ENCODE assay signal across 14 cellular contexts in the genomic region with DNA sequence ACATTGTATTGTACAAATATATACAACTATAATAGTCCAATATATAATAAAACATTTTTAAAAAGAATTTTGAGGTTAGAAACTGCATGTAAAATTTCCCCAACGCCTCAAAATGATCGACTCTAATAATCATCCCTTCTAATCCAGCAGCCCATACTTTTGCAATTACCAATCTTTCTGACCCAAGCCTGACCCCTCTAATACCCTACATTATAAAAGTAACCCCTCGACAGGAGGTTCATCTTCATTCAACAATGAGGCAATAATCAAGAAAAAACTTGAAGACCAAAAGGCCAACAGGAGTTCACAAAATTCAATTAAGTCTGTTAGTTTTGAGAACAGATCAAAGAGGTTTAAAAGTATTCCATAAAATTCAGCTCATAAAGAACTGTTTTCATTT.
DNase-seq lines count a peak whose midpoint lies in the region; ATAC-seq, FAIRE-seq and TF ChIP-seq lines count a peak whose summit lies in the region.
"Had no signal": no experiment of that assay in that cellular context is flagged by ENCODE, and none has a peak within 500 bp of the region (broad histone marks: within the 10 kb centered on the region; RNA-seq: fewer than 3 reads in every experiment).

No MANE protein-coding gene starts in this region.

- H3K27me3 ChIP-seq in GM23248 (replicated peaks; ENCODE audit: insufficient read depth) (no peaks in the 10 kb centered on the region), SJSA1 (replicated peaks) (no peaks in the 10 kb centered on the region), fibroblast of lung (ENCODE audit: control insufficient read depth, insufficient read depth, low read length) (no peaks in the 10 kb centered on the region), smooth muscle cell (ENCODE audit: low read depth) (no peaks in the 10 kb centered on the region), HepG2 (ENCODE audit: control insufficient read depth in 1 of 2, insufficient read depth in 2 of 2, low read length in 2 of 2) (no peaks in the 10 kb centered on the region)

- H4K20me1 ChIP-seq in GM23248 (ENCODE audit: insufficient read depth): no peaks in the 10 kb centered on the region
- no peaks in the 10 kb centered on the region for H4K20me1 ChIP-seq in fibroblast of lung (ENCODE audit: control insufficient read depth, extremely low read depth, insufficient read depth, low read length)
- no peaks in the 10 kb centered on the region for H4K20me1 ChIP-seq in smooth muscle cell (ENCODE audit: low read depth)
- H4K20me1 ChIP-seq in HepG2 (ENCODE audit: insufficient read depth, low read length): no peaks in the 10 kb centered on the region

- no peak for TF ChIP-seq RAD21 in HepG2 (CRISPR knock-in tag; IDR thresholded peaks at IDR 0.05)

- no peak for TF ChIP-seq CTCF in fibroblast of lung (conservative IDR thresholded peaks at IDR 0.05 in 1 of 2, IDR thresholded peaks at IDR 0.05 in 1 of 2; ENCODE audit: low read depth in 1 of 2, low read length in 2 of 2)
- TF ChIP-seq CTCF in smooth muscle cell (IDR thresholded peaks at IDR 0.05; ENCODE audit: borderline replicate concordance, insufficient read depth, poor library complexity, severe bottlenecking): no peak
- TF ChIP-seq CTCF in HepG2 (CRISPR knock-in tag; IDR thresholded peaks at IDR 0.05): no peak
- no peak for TF ChIP-seq CTCF in GM13976 (IDR thresholded peaks at IDR 0.05; ENCODE audit: borderline replicate concordance, control extremely low read depth, extremely low read depth, insufficient read depth, missing control alignments)

- peak overlapping the region; percentile 97 for H3K27ac ChIP-seq in GM23248
- H3K27ac ChIP-seq in SJSA1: peak overlapping the region; percentile 97
- peak overlapping the region; percentile 78 for H3K27ac ChIP-seq in fibroblast of lung (ENCODE audit: insufficient read depth, low read length)
- H3K27ac ChIP-seq in smooth muscle cell (ENCODE audit: low read depth): peak overlapping the region; percentile 93
- no peak overlapping the region for H3K27ac ChIP-seq in HepG2 (ENCODE audit: extremely low read length, insufficient read depth, low read length)
- H3K27ac ChIP-seq: HL-60 had no signal

- H3F3A ChIP-seq in GM23248 (ENCODE audit: insufficient read depth): peaks cover 48% of the 10 kb centered on the region
- no peaks in the 10 kb centered on the region for H3F3A ChIP-seq in smooth muscle cell (ENCODE audit: low read depth)

- no peak for TF ChIP-seq POLR2A in HepG2 (IDR thresholded peaks at IDR 0.05; ENCODE audit: insufficient read depth in 1 of 2, low read depth in 2 of 2, low read length in 2 of 2)

- POLR2A ChIA-PET in HepG2 (lab: Yijun Ruan, JAX): no interaction called here

- peak overlapping the region; percentile 52 for H3K4me2 ChIP-seq in GM23248 (ENCODE audit: unreplicated experiment)
- no peak overlapping the region for H3K4me2 ChIP-seq in fibroblast of lung (ENCODE audit: extremely low read depth, insufficient read depth, low read length)
- peak overlapping the region; percentile 40 for H3K4me2 ChIP-seq in smooth muscle cell
- no peak overlapping the region for H3K4me2 ChIP-seq in HepG2 (ENCODE audit: low read depth, low read length)

- no peak for DNase-seq in GM23248
- peak in 1 of 2 experiments; percentile 28 for DNase-seq in SJSA1 (ENCODE audit: low read depth in 1 of 2, low spot score in 2 of 2)
- DNase-seq in fibroblast of lung (ENCODE audit: low read depth in 2 of 2): no peak
- no peak for DNase-seq in smooth muscle cell (lab: John Stamatoyannopoulos, UW; ENCODE audit: unreplicated experiment)
- no peak for DNase-seq in HepG2 (ENCODE audit: low spot score)
- DNase-seq in GM13976 (ENCODE audit: low spot score): no peak
- no peak for DNase-seq in activated naive CD4-positive, alpha-beta T cell treated with Interleukin-2 at 50 U/mL for 16 hours
- DNase-seq: CD4-positive, alpha-beta T cell; NCI-H187 treated with DMSO at 0.1 percent for 48 hours; NCI-H2171; NCI-H446 had no signal

- H3K9ac ChIP-seq in GM23248: peak overlapping the region; percentile 73
- H3K9ac ChIP-seq in fibroblast of lung (ENCODE audit: insufficient read depth, low read length): no peak overlapping the region
- H3K9ac ChIP-seq in smooth muscle cell (ENCODE audit: low read depth): peak overlapping the region; percentile 75
- H3K9ac ChIP-seq in HepG2 (ENCODE audit: insufficient read depth, low read depth, low read length): no peak overlapping the region

- ATAC-seq in HepG2: no peak
- ATAC-seq: HCT116 had no signal

- CTCF ChIA-PET in HepG2 (lab: Yijun Ruan, JAX; ENCODE audit: low intra/inter-chr PET ratio, low total read pairs): no interaction called here

- intact Hi-C loops in HepG2 (cut with micrococcal nuclease; ENCODE audit: unreplicated experiment): no loop called here

- FAIRE-seq in HepG2 (lab: Jason Lieb, UNC): no peak

- H3K79me2 ChIP-seq in GM23248 (ENCODE audit: insufficient read depth) (no peaks in the 10 kb centered on the region), fibroblast of lung (ENCODE audit: control insufficient read depth, insufficient read depth, low read length) (no peaks in the 10 kb centered on the region), smooth muscle cell (ENCODE audit: low read depth) (no peaks in the 10 kb centered on the region), HepG2 (ENCODE audit: insufficient read depth, low read length) (no peaks in the 10 kb centered on the region)

- in situ Hi-C loops in GM23248 (cut with MboI): no loop called here
- in situ Hi-C loops in HepG2 (cut with HindIII; ENCODE audit: extremely low pct_ligation_motif_present, low pct_unique_long_range_greater_than_20kb): no loop called here
- in situ Hi-C loops in GM13976 (cut with MboI; ENCODE audit: low sequenced_read_pairs, unreplicated experiment): no loop called here

- TF ChIP-seq EP300 in HepG2 (IDR thresholded peaks at IDR 0.05; ENCODE audit: low read depth in 2 of 2, low read length in 2 of 2) (no peak), HepG2 (CRISPR knock-in tag; IDR thresholded peaks at IDR 0.05; ENCODE audit: borderline replicate concordance) (no peak)

- peak overlapping the region; percentile 72 for H2AFZ ChIP-seq in GM23248
- H2AFZ ChIP-seq in fibroblast of lung (ENCODE audit: low read length): no peak overlapping the region
- H2AFZ ChIP-seq in smooth muscle cell (ENCODE audit: low read depth): peak overlapping the region; percentile 53
- H2AFZ ChIP-seq in HepG2 (ENCODE audit: low read length): no peak overlapping the region

- H3K9me3 ChIP-seq in GM23248 (ENCODE audit: low read depth): no peaks in the 10 kb centered on the region
- no peaks in the 10 kb centered on the region for H3K9me3 ChIP-seq in SJSA1 (replicated peaks)
- H3K9me3 ChIP-seq in fibroblast of lung (ENCODE audit: control insufficient read depth, insufficient read depth, low read depth, low read length): no peaks in the 10 kb centered on the region
- H3K9me3 ChIP-seq in smooth muscle cell (replicated peaks; ENCODE audit: low read depth): peaks cover 5% of the 10 kb centered on the region
- H3K9me3 ChIP-seq in HepG2 (ENCODE audit: low read length): peaks cover 63% of the 10 kb centered on the region

- H3K4me3 ChIP-seq in GM23248 (no peak overlapping the region), SJSA1 (no peak overlapping the region), fibroblast of lung (replicated peaks in 1 of 4; ENCODE audit: control extremely low read depth in 1 of 4, insufficient read depth in 1 of 4, low read depth in 3 of 4, low read length in 4 of 4) (no peak overlapping the region), smooth muscle cell (no peak overlapping the region), HepG2 (replicated peaks in 1 of 3; ENCODE audit: insufficient read depth in 1 of 3, low read depth in 2 of 3, low read length in 3 of 3) (no peak overlapping the region)
- H3K4me3 ChIP-seq: SK-N-MC had no signal

- BruUV-seq in HepG2 (replicated peaks; lab: Mats Ljungman, UMichigan): no TSS peak

- WGBS in GM23248 (ENCODE audit: low coverage in 1 of 2, low lambda C conversion rate in 2 of 2, missing lambda C conversion rate in 2 of 2), 2 experiments: 45 to 48% methylated on average over 3 of the region's 3 CpGs
- WGBS in smooth muscle cell (ENCODE audit: low lambda C conversion rate): 88% methylated on average over 3 of the region's 3 CpGs
- 9% methylated on average over 3 of the region's 3 CpGs for WGBS in HepG2 (ENCODE audit: low lambda C conversion rate)

- H3K4me1 ChIP-seq in GM23248 (ENCODE audit: insufficient read depth) (peaks cover 60% of the 10 kb centered on the region), SJSA1 (replicated peaks) (peaks cover 56% of the 10 kb centered on the region), fibroblast of lung (ENCODE audit: control insufficient read depth, extremely low read depth, insufficient read depth, low read length) (peaks cover 6% of the 10 kb centered on the region), smooth muscle cell (ENCODE audit: low read depth) (peaks cover 3% of the 10 kb centered on the region), HepG2 (ENCODE audit: insufficient read depth, low read length) (no peaks in the 10 kb centered on the region)

- no peaks in the 10 kb centered on the region for H3K36me3 ChIP-seq in GM23248 (ENCODE audit: low read depth)
- no peaks in the 10 kb centered on the region for H3K36me3 ChIP-seq in SJSA1
- no peaks in the 10 kb centered on the region for H3K36me3 ChIP-seq in fibroblast of lung (ENCODE audit: control insufficient read depth, insufficient read depth, low read length)
- peaks cover 3% of the 10 kb centered on the region for H3K36me3 ChIP-seq in smooth muscle cell (ENCODE audit: low read depth)
- H3K36me3 ChIP-seq in HepG2 (replicated peaks in 1 of 2; ENCODE audit: control insufficient read depth in 1 of 2, insufficient read depth in 2 of 2, low read length in 2 of 2): no peaks in the 10 kb centered on the region

- H3K9me2 ChIP-seq in GM23248 (ENCODE audit: insufficient read depth): no peaks in the 10 kb centered on the region

TF ChIP-seq in HepG2, 621 proteins besides CTCF, POLR2A, EP300 and RAD21 (continues in another document):
- no peak for TF ChIP-seq ZNF296 (CRISPR knock-in tag; conservative IDR thresholded peaks at IDR 0.05)
- no peak for TF ChIP-seq DR1 (CRISPR knock-in tag; IDR thresholded peaks at IDR 0.05)
- no peak for TF ChIP-seq YY1 (IDR thresholded peaks at IDR 0.05; ENCODE audit: insufficient read depth, insufficient replicate concordance, low read depth, low read length)

Comparison
In these comparisons a context has a peak if more than half of its experiments do, and no peak if none do; other contexts are left out.
1. H2AFZ ChIP-seq: peak in GM23248 (single experiment) and smooth muscle cell (single experiment); none in fibroblast of lung (single experiment) and HepG2 (single experiment).
2. H3K4me2 ChIP-seq: peak in GM23248 (single experiment) and smooth muscle cell (single experiment); none in fibroblast of lung (single experiment) and HepG2 (single experiment).
3. H3K9ac ChIP-seq: peak in GM23248 (single experiment) and smooth muscle cell (single experiment); none in fibroblast of lung (single experiment) and HepG2 (single experiment).